ENCODE assay signal across 20 cellular contexts in the genomic region with DNA sequence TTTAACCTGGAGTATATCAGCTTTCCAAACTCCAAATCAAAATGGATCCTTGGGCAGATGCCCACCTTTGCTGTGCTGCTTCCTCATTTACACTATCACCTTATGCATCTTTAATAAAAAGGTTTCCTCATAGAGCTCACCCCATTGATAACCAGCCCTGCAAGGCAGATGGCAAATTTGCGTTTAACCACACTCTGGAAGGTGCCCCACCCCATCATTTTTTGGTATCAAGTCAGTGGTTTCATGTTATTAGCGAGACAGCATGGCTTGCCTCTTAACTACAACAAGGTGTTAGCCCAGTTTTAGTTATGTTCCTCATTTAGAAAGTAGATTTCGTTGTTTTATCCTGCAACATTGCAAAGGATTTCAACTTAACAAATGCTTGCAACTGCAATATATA.
"Had no signal": no experiment of that assay in that cellular context is flagged by ENCODE, and none has a peak within 500 bp of the region (broad histone marks: within the 10 kb centered on the region; RNA-seq: fewer than 3 reads in every experiment).

No MANE protein-coding gene starts in this region.

- H3K9me3 Mint-ChIP-seq: stimulated activated naive B cell treated with anti-CD40 and anti-IgM and Interleukin-4, amounts not matched to agents 10 μg/mL and 1 μg/mL and 100 μg/mL, for 72 hours had no signal

- H3K27me3 Mint-ChIP-seq: naive thymus-derived CD8-positive, alpha-beta T cell had no signal

- H3K27ac Mint-ChIP-seq: naive thymus-derived CD8-positive, alpha-beta T cell; stimulated activated naive B cell treated with anti-CD40 and anti-IgM and Interleukin-4, amounts not matched to agents 10 μg/mL and 1 μg/mL and 100 μg/mL, for 72 hours had no signal

- ATAC-seq: esophagus mucosa; heart left ventricle; left colon; left ventricle myocardium superior; naive thymus-derived CD8-positive, alpha-beta T cell; stimulated activated naive B cell treated with anti-CD40 and anti-IgM and Interleukin-4, amounts not matched to agents 10 μg/mL and 1 μg/mL and 100 μg/mL, for 72 hours had no signal

- H3K4me1 ChIP-seq: heart left ventricle, sigmoid colon, stomach, transverse colon had no signal

- H3K27me3 ChIP-seq: dorsolateral prefrontal cortex, heart left ventricle, sigmoid colon, stomach, transverse colon had no signal

- H3K4me1 Mint-ChIP-seq: naive thymus-derived CD8-positive, alpha-beta T cell; stimulated activated naive B cell treated with anti-CD40 and anti-IgM and Interleukin-4, amounts not matched to agents 10 μg/mL and 1 μg/mL and 100 μg/mL, for 72 hours had no signal

- H3K36me3 ChIP-seq: heart left ventricle, sigmoid colon, stomach, thoracic aorta, transverse colon had no signal

- H3K4me3 Mint-ChIP-seq: naive thymus-derived CD8-positive, alpha-beta T cell; stimulated activated naive B cell treated with anti-CD40 and anti-IgM and Interleukin-4, amounts not matched to agents 10 μg/mL and 1 μg/mL and 100 μg/mL, for 72 hours had no signal

- H3K36me3 Mint-ChIP-seq: naive thymus-derived CD8-positive, alpha-beta T cell; stimulated activated naive B cell treated with anti-CD40 and anti-IgM and Interleukin-4, amounts not matched to agents 10 μg/mL and 1 μg/mL and 100 μg/mL, for 72 hours had no signal

- H3K4me3 ChIP-seq: dorsolateral prefrontal cortex, heart left ventricle, lung, sigmoid colon, skin epidermis, stomach, thoracic aorta, transverse colon had no signal

- DNase-seq: cortex of kidney; dorsolateral prefrontal cortex; effector CD8-positive, alpha-beta T cell; heart left ventricle; hippocampal formation; left colon; left ventricle myocardium superior; naive thymus-derived CD8-positive, alpha-beta T cell; posterior cingulate gyrus; sigmoid colon; stimulated activated CD4-positive, alpha-beta T cell treated with anti-CD3 and anti-CD28 coated beads, Interleukin-2, amount 100 ng/mL, for 24 hours; stimulated activated CD4-positive, alpha-beta T cell treated with anti-CD3 and anti-CD28 coated beads, Interleukin-4, amount 100 ng/mL, for 4 hours; stimulated activated naive B cell treated with anti-CD40 and anti-IgM and Interleukin-4, amounts not matched to agents 10 μg/mL and 1 μg/mL and 100 μg/mL, for 72 hours; stomach; substantia nigra; transverse colon had no signal

- H3K9me3 ChIP-seq: stomach, thoracic aorta, transverse colon had no signal

- H3K27ac ChIP-seq: dorsolateral prefrontal cortex, heart left ventricle, sigmoid colon, skin epidermis, stomach, thoracic aorta, transverse colon had no signal
